26 cellular contexts compared by ENCODE assay signal in the genomic region with DNA sequence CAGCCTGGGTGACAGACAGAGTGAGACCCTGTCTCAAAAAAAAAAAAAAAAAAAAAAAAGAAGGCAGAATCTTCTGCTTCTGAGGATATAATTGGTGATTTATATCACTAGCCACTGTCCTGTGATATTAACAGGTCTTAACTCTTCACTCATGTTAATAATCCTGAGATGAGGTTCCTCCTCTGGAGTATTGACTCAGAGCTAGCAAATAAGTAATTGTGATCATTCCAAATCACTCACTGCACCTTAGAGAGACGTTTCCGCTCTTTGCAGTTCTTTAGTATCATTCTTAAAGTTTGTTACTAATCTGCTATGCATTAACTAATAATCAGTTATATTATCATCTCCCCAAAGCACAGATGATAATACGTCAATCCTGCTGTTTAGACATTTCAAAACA. TPM values are rescaled to one million over a fixed set of nuclear protein-coding genes. Genes with fewer than 3 reads are reported as not detected.
"Had no signal": no experiment of that assay in that cellular context is flagged by ENCODE, and none has a peak within 500 bp of the region (broad histone marks: within the 10 kb centered on the region; RNA-seq: fewer than 3 reads in every experiment).

No MANE protein-coding gene starts in this region.

- H3K4me1 ChIP-seq: colonic mucosa had no signal

- H3K4me3 Mint-ChIP-seq: activated T-cell treated with anti-CD3 and anti-CD28 coated beads, Interleukin-2, amount 50 U/mL, for 72 hours; central memory CD8-positive, alpha-beta T cell; mesothelial cell of epicardium; nephron had no signal

- H3K4me3 ChIP-seq: ascending aorta, colonic mucosa, left lung, spleen, thyroid gland had no signal

- H3K36me3 ChIP-seq: ascending aorta, colonic mucosa, left lung, spleen, thyroid gland had no signal

- ATAC-seq: activated CD4-positive, CD25-positive, alpha-beta regulatory T cell treated with anti-CD3 and anti-CD28 coated beads, Interleukin-2, amount 50 U/mL, for 24 hours; foreskin keratinocyte; left lung had no signal

- H3K36me3 Mint-ChIP-seq: mesothelial cell of epicardium had no signal

- H3K9me3 ChIP-seq: ascending aorta, colonic mucosa, thyroid gland had no signal

- H3K27ac Mint-ChIP-seq: activated T-cell treated with anti-CD3 and anti-CD28 coated beads, Interleukin-2, amount 50 U/mL, for 72 hours; mesothelial cell of epicardium; nephron had no signal

- H3K4me1 Mint-ChIP-seq: central memory CD8-positive, alpha-beta T cell had no signal

- DNase-seq: activated CD4-positive, alpha-beta T cell treated with anti-CD3 and anti-CD28 coated beads, Interleukin-2, amount 50 U/mL, for 1 hour; activated effector memory CD4-positive, alpha-beta T cell treated with anti-CD3 and anti-CD28 coated beads, Interleukin-2, amount 50 U/mL, for 16 hours; activated naive CD4-positive, alpha-beta T cell treated with anti-CD3 and anti-CD28 coated beads, Interleukin-2, amount 50 U/mL, for 16 hours; activated T-cell treated with anti-CD3 and anti-CD28 coated beads, Interleukin-2, amount 50 U/mL, for 72 hours; colonic mucosa; head of caudate nucleus; kidney; left lung; posterior cingulate gyrus; retina; spleen; stimulated activated CD8-positive, alpha-beta memory T cell treated with anti-CD3 and anti-CD28 coated beads, Interleukin-4, amount 100 ng/mL, for 48 hours; stimulated activated naive CD4-positive, alpha-beta T cell treated with Interleukin-2 at 50 U/mL for 16 hours; thyroid gland had no signal

RNA-seq across cellular contexts. Expression of a gene that starts 41.6 kb away (rescaled TPM):
- total RNA-seq: activated CD8-positive, alpha-beta memory T cell treated with anti-CD3 and anti-CD28 coated beads for 36 hours; activated T-cell treated with anti-CD3 and anti-CD28 coated beads, Interleukin-2, amount 50 U/mL, for 72 hours; ascending aorta; colonic mucosa; epithelial cell of proximal tubule; fibroblast of lung; foreskin keratinocyte; kidney; left lung; lung microvascular endothelial cell; mesothelial cell of epicardium; spleen; subcutaneous adipose tissue; thyroid gland; urinary bladder had no signal
